ENCODE assay signal across 1 cellular context in genomic region chr21:45148316-45149000, GRCh38.
TF ChIP-seq lines count a peak whose summit lies in the region.

No MANE protein-coding gene starts in this region.

TF ChIP-seq in H1, 55 proteins besides CTCF, POLR2A, EP300 and RAD21:
- no peak for TF ChIP-seq CBX8 (IDR thresholded peaks at IDR 0.05; ENCODE audit: borderline replicate concordance, low read depth, low read length)
